ENCODE assay signal across 29 cellular contexts in genomic region chr11:68350759-68351449, GRCh38. TPM values are rescaled to one million over a fixed set of nuclear protein-coding genes. Genes with fewer than 3 reads are reported as not detected.
DNase-seq lines count a peak whose midpoint lies in the region; ATAC-seq and TF ChIP-seq lines count a peak whose summit lies in the region.
"Had no signal": no experiment of that assay in that cellular context is flagged by ENCODE, and none has a peak within 500 bp of the region (broad histone marks: within the 10 kb centered on the region; RNA-seq: fewer than 3 reads in every experiment).

No MANE protein-coding gene starts in this region.

- H3K4me1 ChIP-seq in Caco-2 (peaks cover 18% of the 10 kb centered on the region), HEK293 (ENCODE audit: control insufficient read depth, insufficient read depth, low read length) (no peaks in the 10 kb centered on the region), left lung (peaks cover 11 to 36% of the 10 kb centered on the region in 2 donors)

- peaks cover 27% of the 10 kb centered on the region for H3K4me1 Mint-ChIP-seq in Caco-2 (ENCODE audit: low read depth, unreplicated experiment)
- peaks cover 4% of the 10 kb centered on the region for H3K4me1 Mint-ChIP-seq in endothelial cell (ENCODE audit: unreplicated experiment)
- H3K4me1 Mint-ChIP-seq in osteocyte (ENCODE audit: unreplicated experiment): peaks cover 74% of the 10 kb centered on the region

- no peaks in the 10 kb centered on the region for H3K27me3 ChIP-seq in Caco-2 (replicated peaks; ENCODE audit: control insufficient read depth, insufficient read depth, low read length)
- H3K27me3 ChIP-seq in left lung: no peaks in the 10 kb centered on the region
- H3K27me3 ChIP-seq: colonic mucosa, foreskin keratinocyte, hepatocyte, ovary had no signal

- no peak overlapping the region for H3K4me3 ChIP-seq in Caco-2 (ENCODE audit: low read depth, low read length)
- H3K4me3 ChIP-seq in HEK293 (ENCODE audit: low read depth, low read length): no peak overlapping the region
- no peak overlapping the region for H3K4me3 ChIP-seq in left lung
- H3K4me3 ChIP-seq: colonic mucosa, hepatocyte, ovary had no signal

- no peaks in the 10 kb centered on the region for H3K27me3 Mint-ChIP-seq in Caco-2 (ENCODE audit: insufficient read depth, unreplicated experiment)
- peaks cover 20% of the 10 kb centered on the region for H3K27me3 Mint-ChIP-seq in endothelial cell (ENCODE audit: unreplicated experiment)
- H3K27me3 Mint-ChIP-seq in osteocyte (ENCODE audit: unreplicated experiment): no peaks in the 10 kb centered on the region
- H3K27me3 Mint-ChIP-seq: activated CD4-positive, alpha-beta T cell treated with anti-CD3 and anti-CD28 coated beads, Interleukin-2, amount 10 ng/mL, durations not matched to agents 7 days and 5 days; activated T-cell treated with anti-CD3 and anti-CD28 coated beads, Interleukin-2, amount 50 U/mL, for 24 hours; effector memory CD8-positive, alpha-beta T cell; naive thymus-derived CD4-positive, alpha-beta T cell had no signal

- no peak for DNase-seq in Caco-2
- no peak for DNase-seq in endothelial cell (ENCODE audit: low spot score)
- DNase-seq in osteocyte (ENCODE audit: extremely low spot score, unreplicated experiment): no peak
- DNase-seq in left lung: no peak
- DNase-seq in anterior cingulate cortex (lab: John Stamatoyannopoulos, UW): no peak
- DNase-seq in SIG-M5 treated with dmso at 0.1 percent for 504 hours (lab: John Stamatoyannopoulos, UW; ENCODE audit: unreplicated experiment): no peak
- DNase-seq in Kasumi-1 (lab: John Stamatoyannopoulos, UW): no peak
- DNase-seq: activated CD4-positive, alpha-beta T cell treated with anti-CD3 and anti-CD28 coated beads, Interleukin-2, amount 10 ng/mL, durations not matched to agents 7 days and 5 days; activated T-cell treated with anti-CD3 and anti-CD28 coated beads, Interleukin-2, amount 50 U/mL, for 24 hours; colonic mucosa; effector memory CD8-positive, alpha-beta T cell; foreskin keratinocyte; HFFc6; left cardiac atrium; naive thymus-derived CD4-positive, alpha-beta T cell; NCI-H1092 treated with DMSO at 0.1 percent for 48 hours; NCI-H187; NCI-H2171; NCI-H510A treated with DMSO at 0.1 percent for 48 hours; ovary; PC-3; stimulated activated CD4-positive, alpha-beta T cell treated with anti-CD3 and anti-CD28 coated beads, Interleukin-2, amount 100 ng/mL, for 48 hours; T1000 had no signal

- H3K36me3 Mint-ChIP-seq in Caco-2 (ENCODE audit: insufficient read depth, unreplicated experiment): peaks cover 20% of the 10 kb centered on the region
- H3K36me3 Mint-ChIP-seq in endothelial cell (ENCODE audit: low read depth, unreplicated experiment): peaks cover 28% of the 10 kb centered on the region
- H3K36me3 Mint-ChIP-seq in osteocyte (ENCODE audit: unreplicated experiment): peaks cover 27% of the 10 kb centered on the region

- no peaks in the 10 kb centered on the region for H3K9me3 Mint-ChIP-seq in Caco-2 (ENCODE audit: unreplicated experiment)
- no peaks in the 10 kb centered on the region for H3K9me3 Mint-ChIP-seq in endothelial cell (ENCODE audit: unreplicated experiment)
- no peaks in the 10 kb centered on the region for H3K9me3 Mint-ChIP-seq in osteocyte (ENCODE audit: unreplicated experiment)
- H3K9me3 Mint-ChIP-seq: activated T-cell treated with anti-CD3 and anti-CD28 coated beads, Interleukin-2, amount 50 U/mL, for 24 hours; effector memory CD8-positive, alpha-beta T cell; HFFc6 had no signal

- H3K9me3 ChIP-seq in Caco-2: 0 out of 2 replicates have a peak, but pooled peaks cover under 1% of the 10 kb centered on the region
- no peaks in the 10 kb centered on the region for H3K9me3 ChIP-seq in HEK293 (ENCODE audit: control insufficient read depth, insufficient read depth, low read depth, low read length)
- H3K9me3 ChIP-seq in left lung: no peaks in the 10 kb centered on the region
- H3K9me3 ChIP-seq: colonic mucosa, ovary had no signal

- intact Hi-C loops in Caco-2 (cut with micrococcal nuclease; ENCODE audit: unreplicated experiment): no loop called here
- intact Hi-C loops in left lung (cut with DNase I): no loop called here

- TF ChIP-seq CTCF in Caco-2 (IDR thresholded peaks at IDR 0.05; ENCODE audit: insufficient read depth in 1 of 2, low read depth in 1 of 2, low read length in 1 of 2, severe bottlenecking in 1 of 2, unreplicated experiment in 1 of 2) (no peak), HEK293 (tag by site-specific recombination; IDR thresholded peaks at IDR 0.05) (no peak), endothelial cell (IDR thresholded peaks at IDR 0.05; ENCODE audit: unreplicated experiment) (no peak), osteocyte (IDR thresholded peaks at IDR 0.05) (no peak), left lung (IDR thresholded peaks at IDR 0.05) (no peak)

- no peak for ATAC-seq in left lung
- ATAC-seq: effector memory CD8-positive, alpha-beta T cell; foreskin keratinocyte; naive thymus-derived CD4-positive, alpha-beta T cell; PC-3; Right ventricle myocardium inferior had no signal

- CTCF ChIA-PET in Caco-2 (lab: Charles Lee) (no interaction called here), HEK293 (lab: Yijun Ruan, JAX) (interaction anchor here (0.5 to 0.8 kb wide), 2 partner anchors 44 to 94 kb away, joined by 3 to 4 read pairs; no protein-coding TSS in a partner anchor)

- peaks cover 4% of the 10 kb centered on the region for H3K36me3 ChIP-seq in Caco-2 (ENCODE audit: control insufficient read depth, insufficient read depth, low read length)
- peaks cover 0 to 29% of the 10 kb centered on the region in 2 experiments; a peak in 1 of 3 replicates for H3K36me3 ChIP-seq in HEK293 (ENCODE audit: control insufficient read depth in 2 of 2, insufficient read depth in 1 of 2, low read length in 2 of 2)
- H3K36me3 ChIP-seq in left lung: no peaks in the 10 kb centered on the region
- H3K36me3 ChIP-seq: colonic mucosa, ovary had no signal

- BruUV-seq in Caco-2 (replicated peaks; lab: Mats Ljungman, UMichigan): no TSS peak

- H3K4me3 Mint-ChIP-seq in Caco-2 (ENCODE audit: unreplicated experiment): no peak overlapping the region
- peak overlapping the region; percentile 49 for H3K4me3 Mint-ChIP-seq in endothelial cell (ENCODE audit: unreplicated experiment)
- H3K4me3 Mint-ChIP-seq in osteocyte (ENCODE audit: unreplicated experiment): no peak overlapping the region
- H3K4me3 Mint-ChIP-seq: activated CD4-positive, alpha-beta T cell treated with anti-CD3 and anti-CD28 coated beads, Interleukin-2, amount 10 ng/mL, durations not matched to agents 7 days and 5 days; activated T-cell treated with anti-CD3 and anti-CD28 coated beads, Interleukin-2, amount 50 U/mL, for 24 hours; effector memory CD8-positive, alpha-beta T cell; HFFc6; mesothelial cell of epicardium; naive thymus-derived CD4-positive, alpha-beta T cell had no signal

- H3K27ac ChIP-seq in HEK293 (ENCODE audit: extremely low read depth, low read depth, low read length) (no peak overlapping the region), left lung (no peak overlapping the region)
- H3K27ac ChIP-seq: C4-2B, colonic mucosa, foreskin keratinocyte, hepatocyte, HL-60, ovary had no signal

- POLR2A ChIA-PET in Caco-2 (lab: Charles Lee) (no interaction called here), HEK293 (lab: Yijun Ruan, JAX) (no interaction called here)

- H3K27ac Mint-ChIP-seq in Caco-2 (ENCODE audit: unreplicated experiment) (peak overlapping the region; percentile 19), endothelial cell (ENCODE audit: unreplicated experiment) (peak overlapping the region; percentile 15), osteocyte (ENCODE audit: unreplicated experiment) (peak overlapping the region; percentile 93)
- H3K27ac Mint-ChIP-seq: activated CD4-positive, alpha-beta T cell treated with anti-CD3 and anti-CD28 coated beads, Interleukin-2, amount 10 ng/mL, durations not matched to agents 7 days and 5 days; activated T-cell treated with anti-CD3 and anti-CD28 coated beads, Interleukin-2, amount 50 U/mL, for 24 hours; effector memory CD8-positive, alpha-beta T cell; HFFc6; mesothelial cell of epicardium; naive thymus-derived CD4-positive, alpha-beta T cell had no signal

TF ChIP-seq in HEK293, 187 proteins besides CTCF, POLR2A, EP300 and RAD21:
- TF ChIP-seq PATZ1 (tag by site-specific recombination; IDR thresholded peaks at IDR 0.05): no peak
- 0 out of 2 replicates have a peak, but pooled peaks have one; percentile 43 for TF ChIP-seq SCRT2 (tag by site-specific recombination; IDR thresholded peaks at IDR 0.05)

RNA-seq across cellular contexts. Expression of gene LRP5, which starts 38.5 kb away (rescaled TPM):
- total RNA-seq in Caco-2 (2022) (94.3 TPM in 2 replicates), endothelial cell (ENCODE audit: unreplicated experiment) (72.3 TPM), osteocyte (162 and 179 TPM in 2 replicates), left lung (10 to 100 TPM; 48.9 to 57.1 TPM)

Comparison
In these comparisons a context has a peak if more than half of its experiments do, and no peak if none do; other contexts are left out.
1. H3K27ac Mint-ChIP-seq: peak in every context shown above with its lines; median percentile 93 in osteocyte; 19 in Caco-2; 15 in endothelial cell.